In genomic region chr5:37724395-37725125, GRCh38 we compare ENCODE assay signal across 1 cellular context.
TF ChIP-seq lines count a peak whose summit lies in the region.

No MANE protein-coding gene starts in this region.

TF ChIP-seq in WTC11, 78 proteins besides CTCF, POLR2A, EP300 and RAD21:
- TF ChIP-seq ZNF416 (CRISPR knock-in tag; IDR thresholded peaks at IDR 0.05): no peak
- TF ChIP-seq ETV6 (CRISPR knock-in tag; IDR thresholded peaks at IDR 0.05): no peak
- no peak for TF ChIP-seq CREB1 (CRISPR knock-in tag; IDR thresholded peaks at IDR 0.05)
- TF ChIP-seq IRF2 (CRISPR knock-in tag; IDR thresholded peaks at IDR 0.05; ENCODE audit: borderline replicate concordance, low read depth): no peak
- no peak for TF ChIP-seq FOXK1 (CRISPR knock-in tag; IDR thresholded peaks at IDR 0.05)
- no peak for TF ChIP-seq PREB (CRISPR knock-in tag; IDR thresholded peaks at IDR 0.05; ENCODE audit: borderline replicate concordance)
- TF ChIP-seq ZNF671 (CRISPR knock-in tag; IDR thresholded peaks at IDR 0.05): no peak
- no peak for TF ChIP-seq GRHL2 (CRISPR knock-in tag; IDR thresholded peaks at IDR 0.05; ENCODE audit: insufficient replicate concordance, severe bottlenecking)
- TF ChIP-seq, protein P1, sequence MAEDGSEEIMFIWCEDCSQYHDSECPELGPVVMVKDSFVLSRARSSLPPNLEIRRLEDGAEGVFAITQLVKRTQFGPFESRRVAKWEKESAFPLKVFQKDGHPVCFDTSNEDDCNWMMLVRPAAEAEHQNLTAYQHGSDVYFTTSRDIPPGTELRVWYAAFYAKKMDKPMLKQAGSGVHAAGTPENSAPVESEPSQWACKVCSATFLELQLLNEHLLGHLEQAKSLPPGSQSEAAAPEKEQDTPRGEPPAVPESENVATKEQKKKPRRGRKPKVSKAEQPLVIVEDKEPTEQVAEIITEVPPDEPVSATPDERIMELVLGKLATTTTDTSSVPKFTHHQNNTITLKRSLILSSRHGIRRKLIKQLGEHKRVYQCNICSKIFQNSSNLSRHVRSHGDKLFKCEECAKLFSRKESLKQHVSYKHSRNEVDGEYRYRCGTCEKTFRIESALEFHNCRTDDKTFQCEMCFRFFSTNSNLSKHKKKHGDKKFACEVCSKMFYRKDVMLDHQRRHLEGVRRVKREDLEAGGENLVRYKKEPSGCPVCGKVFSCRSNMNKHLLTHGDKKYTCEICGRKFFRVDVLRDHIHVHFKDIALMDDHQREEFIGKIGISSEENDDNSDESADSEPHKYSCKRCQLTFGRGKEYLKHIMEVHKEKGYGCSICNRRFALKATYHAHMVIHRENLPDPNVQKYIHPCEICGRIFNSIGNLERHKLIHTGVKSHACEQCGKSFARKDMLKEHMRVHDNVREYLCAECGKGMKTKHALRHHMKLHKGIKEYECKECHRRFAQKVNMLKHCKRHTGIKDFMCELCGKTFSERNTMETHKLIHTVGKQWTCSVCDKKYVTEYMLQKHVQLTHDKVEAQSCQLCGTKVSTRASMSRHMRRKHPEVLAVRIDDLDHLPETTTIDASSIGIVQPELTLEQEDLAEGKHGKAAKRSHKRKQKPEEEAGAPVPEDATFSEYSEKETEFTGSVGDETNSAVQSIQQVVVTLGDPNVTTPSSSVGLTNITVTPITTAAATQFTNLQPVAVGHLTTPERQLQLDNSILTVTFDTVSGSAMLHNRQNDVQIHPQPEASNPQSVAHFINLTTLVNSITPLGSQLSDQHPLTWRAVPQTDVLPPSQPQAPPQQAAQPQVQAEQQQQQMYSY (CRISPR knock-in tag; IDR thresholded peaks at IDR 0.05): no peak
- TF ChIP-seq, protein P2, sequence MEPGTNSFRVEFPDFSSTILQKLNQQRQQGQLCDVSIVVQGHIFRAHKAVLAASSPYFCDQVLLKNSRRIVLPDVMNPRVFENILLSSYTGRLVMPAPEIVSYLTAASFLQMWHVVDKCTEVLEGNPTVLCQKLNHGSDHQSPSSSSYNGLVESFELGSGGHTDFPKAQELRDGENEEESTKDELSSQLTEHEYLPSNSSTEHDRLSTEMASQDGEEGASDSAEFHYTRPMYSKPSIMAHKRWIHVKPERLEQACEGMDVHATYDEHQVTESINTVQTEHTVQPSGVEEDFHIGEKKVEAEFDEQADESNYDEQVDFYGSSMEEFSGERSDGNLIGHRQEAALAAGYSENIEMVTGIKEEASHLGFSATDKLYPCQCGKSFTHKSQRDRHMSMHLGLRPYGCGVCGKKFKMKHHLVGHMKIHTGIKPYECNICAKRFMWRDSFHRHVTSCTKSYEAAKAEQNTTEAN (CRISPR knock-in tag; IDR thresholded peaks at IDR 0.05): no peak
- TF ChIP-seq NR2C2 (CRISPR knock-in tag; IDR thresholded peaks at IDR 0.05): no peak
- TF ChIP-seq EMX1 (CRISPR knock-in tag; IDR thresholded peaks at IDR 0.05): no peak
- TF ChIP-seq SMAD3 (CRISPR knock-in tag; IDR thresholded peaks at IDR 0.05; ENCODE audit: borderline replicate concordance): no peak
- TF ChIP-seq E2F5 (CRISPR knock-in tag; IDR thresholded peaks at IDR 0.05): no peak
